Comparison of ENCODE assay signal across 11 cellular contexts in the genomic region with DNA sequence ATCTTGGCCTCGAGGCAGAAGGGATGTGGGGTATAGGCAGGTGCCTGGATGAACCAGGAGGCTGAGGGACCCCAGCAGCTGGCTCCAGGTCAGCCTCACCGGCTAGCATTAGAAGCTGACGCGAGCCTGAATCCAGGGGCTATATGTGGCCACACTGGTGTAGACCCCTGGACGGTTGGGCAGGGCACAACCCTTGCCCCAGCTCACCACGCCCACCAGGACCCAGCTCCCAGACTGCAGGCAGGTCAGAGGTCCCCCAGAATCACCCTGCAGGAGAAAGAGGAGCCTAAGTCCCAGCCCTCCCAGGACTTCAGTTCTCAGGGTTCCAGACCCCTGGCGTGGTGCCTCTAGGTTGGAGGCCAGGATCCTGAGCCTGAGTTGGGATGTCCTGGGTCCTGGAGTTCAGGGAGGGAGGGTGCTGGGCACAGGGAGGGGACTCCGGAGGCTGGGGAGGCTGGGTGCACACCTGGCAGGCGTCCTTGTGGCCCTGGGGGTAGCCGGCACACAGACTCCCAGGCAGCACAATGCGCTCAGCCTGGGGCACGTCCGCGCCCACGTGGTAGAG. TPM values are rescaled to one million over a fixed set of nuclear protein-coding genes. Genes with fewer than 3 reads are reported as not detected.
A peak's percentile ranks its signal among the peaks of the same experiment; 100 is the strongest.
DNase-seq lines count a peak whose midpoint lies in the region; ATAC-seq lines count a peak whose summit lies in the region.
"Had no signal": no experiment of that assay in that cellular context is flagged by ENCODE, and none has a peak within 500 bp of the region (broad histone marks: within the 10 kb centered on the region; RNA-seq: fewer than 3 reads in every experiment).

No MANE protein-coding gene starts in this region.

- no peaks in the 10 kb centered on the region for H3K27me3 ChIP-seq in right cardiac atrium (ENCODE audit: control insufficient read depth, insufficient read depth)

- H3K9me3 ChIP-seq in right cardiac atrium (ENCODE audit: control insufficient read depth, low read length), result no peaks in the 10 kb centered on the region

- H3K4me1 Mint-ChIP-seq in activated CD4-positive, alpha-beta memory T cell treated with anti-CD3 and anti-CD28 coated beads for 36 hours (ENCODE audit: low read depth), result peaks cover 7% of the 10 kb centered on the region
- peaks cover 33% of the 10 kb centered on the region for H3K4me1 Mint-ChIP-seq in stimulated activated effector memory CD8-positive, alpha-beta T cell treated with anti-CD3 and anti-CD28 coated beads, Interleukin-12 subunit alpha, Interleukin-12 subunit beta, amount 100 ng/mL, for 72 hours

- H3K27me3 Mint-ChIP-seq in activated CD4-positive, alpha-beta memory T cell treated with anti-CD3 and anti-CD28 coated beads for 36 hours, result peaks cover 7% of the 10 kb centered on the region

- no peaks in the 10 kb centered on the region for H3K9me3 Mint-ChIP-seq in activated CD4-positive, alpha-beta memory T cell treated with anti-CD3 and anti-CD28 coated beads for 36 hours
- no peaks in the 10 kb centered on the region for H3K9me3 Mint-ChIP-seq in stimulated activated effector memory CD8-positive, alpha-beta T cell treated with anti-CD3 and anti-CD28 coated beads, Interleukin-12 subunit alpha, Interleukin-12 subunit beta, amount 100 ng/mL, for 72 hours

- H3K4me1 ChIP-seq in right cardiac atrium (ENCODE audit: control insufficient read depth, insufficient read depth, low read length), result no peaks in the 10 kb centered on the region

- intact Hi-C loops in activated CD4-positive, alpha-beta memory T cell treated with anti-CD3 and anti-CD28 coated beads for 36 hours (cut with micrococcal nuclease), result no loop called here
- intact Hi-C loops in right cardiac atrium (cut with DNase I), result no loop called here

- H3K27ac Mint-ChIP-seq in activated CD4-positive, alpha-beta memory T cell treated with anti-CD3 and anti-CD28 coated beads for 36 hours, result no peak overlapping the region
- peak overlapping the region; percentile 78 for H3K27ac Mint-ChIP-seq in stimulated activated effector memory CD8-positive, alpha-beta T cell treated with anti-CD3 and anti-CD28 coated beads, Interleukin-12 subunit alpha, Interleukin-12 subunit beta, amount 100 ng/mL, for 72 hours

- CTCF ChIA-PET in activated CD4-positive, alpha-beta memory T cell treated with anti-CD3 and anti-CD28 coated beads for 36 hours (lab: Charles Lee), result interaction anchor here (0.8 to 1.6 kb wide), 5 partner anchors 11 to 250 kb away, joined by 3 to 4 read pairs (median 4); no protein-coding TSS in a partner anchor

- POLR2A ChIA-PET in activated CD4-positive, alpha-beta memory T cell treated with anti-CD3 and anti-CD28 coated beads for 36 hours (lab: Charles Lee), result no interaction called here

- H3K4me3 Mint-ChIP-seq in activated CD4-positive, alpha-beta memory T cell treated with anti-CD3 and anti-CD28 coated beads for 36 hours, result peak overlapping the region; percentile 81
- peak overlapping the region; percentile 82 for H3K4me3 Mint-ChIP-seq in stimulated activated effector memory CD8-positive, alpha-beta T cell treated with anti-CD3 and anti-CD28 coated beads, Interleukin-12 subunit alpha, Interleukin-12 subunit beta, amount 100 ng/mL, for 72 hours

- H3K36me3 Mint-ChIP-seq in activated CD4-positive, alpha-beta memory T cell treated with anti-CD3 and anti-CD28 coated beads for 36 hours, result no peaks in the 10 kb centered on the region
- H3K36me3 Mint-ChIP-seq in stimulated activated effector memory CD8-positive, alpha-beta T cell treated with anti-CD3 and anti-CD28 coated beads, Interleukin-12 subunit alpha, Interleukin-12 subunit beta, amount 100 ng/mL, for 72 hours, result no peaks in the 10 kb centered on the region

- H3K27ac ChIP-seq in right cardiac atrium (ENCODE audit: low read length), result no peak overlapping the region

- H3K4me3 ChIP-seq in right cardiac atrium (ENCODE audit: low read length), result peak overlapping the region; percentile 12

- no peak for ATAC-seq in activated CD4-positive, CD25-positive, alpha-beta regulatory T cell treated with anti-CD3 and anti-CD28 coated beads, Interleukin-2, amount 50 U/mL, for 24 hours
- no peak for ATAC-seq in right cardiac atrium
- ATAC-seq in stimulated activated effector memory CD8-positive, alpha-beta T cell treated with anti-CD3 and anti-CD28 coated beads, Interleukin-12 subunit alpha, Interleukin-12 subunit beta, amount 100 ng/mL, for 72 hours, result no peak
- no peak for ATAC-seq in HG03159 (IDR thresholded peaks at IDR 0.05; ENCODE audit: unreplicated experiment)
- no peak for ATAC-seq in GM21515 (IDR thresholded peaks at IDR 0.05; ENCODE audit: unreplicated experiment)
- ATAC-seq in HG02973 (IDR thresholded peaks at IDR 0.05; ENCODE audit: unreplicated experiment), result no peak

- DNase-seq in activated CD4-positive, CD25-positive, alpha-beta regulatory T cell treated with anti-CD3 and anti-CD28 coated beads, Interleukin-2, amount 50 U/mL, for 72 hours, result peak; percentile 25
- DNase-seq in activated CD4-positive, alpha-beta memory T cell treated with anti-CD3 and anti-CD28 coated beads for 36 hours, result no peak
- peak in 1 of 3 donors; percentile 55 for DNase-seq in right cardiac atrium
- DNase-seq in stimulated activated effector memory CD8-positive, alpha-beta T cell treated with anti-CD3 and anti-CD28 coated beads, Interleukin-12 subunit alpha, Interleukin-12 subunit beta, amount 100 ng/mL, for 72 hours (ENCODE audit: low spot score in 2 of 2), result no peak
- DNase-seq: MM.1S, NCI-H526 treated with DMSO at 0.1 percent for 48 hours had no signal

- WGBS in right cardiac atrium, result 51% methylated on average over 15 of the region's 15 CpGs

RNA-seq across cellular contexts. Expression of a gene that starts 2.7 kb away (rescaled TPM):
- not detected for total RNA-seq in activated CD4-positive, alpha-beta memory T cell treated with anti-CD3 and anti-CD28 coated beads for 36 hours
- total RNA-seq in right cardiac atrium, result not detected
- not detected for polyA plus RNA-seq in right cardiac atrium
- total RNA-seq: cerebellum had no signal

RNA-seq across cellular contexts. Expression of a gene that starts 7.5 kb away (rescaled TPM):
- total RNA-seq in activated CD4-positive, alpha-beta memory T cell treated with anti-CD3 and anti-CD28 coated beads for 36 hours, result 100 to 1,000 TPM; 165 to 175 TPM
- total RNA-seq in right cardiac atrium, result 100 to 1,000 TPM; 235 to 320 (median 280) TPM
- 625 TPM for polyA plus RNA-seq in right cardiac atrium

RNA-seq across cellular contexts. Expression of a gene that starts 13.7 kb away (rescaled TPM):
- not detected for total RNA-seq in activated CD4-positive, alpha-beta memory T cell treated with anti-CD3 and anti-CD28 coated beads for 36 hours
- not detected for total RNA-seq in right cardiac atrium
- not detected for polyA plus RNA-seq in right cardiac atrium
- total RNA-seq: cerebellum had no signal

RNA-seq across cellular contexts. Expression of a gene that starts 32.2 kb away (rescaled TPM):
- 100 to 1,000 TPM; 483 to 526 TPM for total RNA-seq in activated CD4-positive, alpha-beta memory T cell treated with anti-CD3 and anti-CD28 coated beads for 36 hours
- 100 to 1,000 TPM; 299 to 352 (median 320) TPM for total RNA-seq in right cardiac atrium
- 402 TPM for polyA plus RNA-seq in right cardiac atrium

RNA-seq across cellular contexts. Expression of a gene that starts 32.4 kb away (rescaled TPM):
- total RNA-seq in activated CD4-positive, alpha-beta memory T cell treated with anti-CD3 and anti-CD28 coated beads for 36 hours, result 1 to 10 TPM; 4.7 to 6.2 TPM
- total RNA-seq in right cardiac atrium, result not detected
- polyA plus RNA-seq in right cardiac atrium, result not detected
- total RNA-seq: cerebellum had no signal
